ENCODE assay signal across 19 cellular contexts in genomic region chr12:34333337-34333736, GRCh38.
"Had no signal": no experiment of that assay in that cellular context is flagged by ENCODE, and none has a peak within 500 bp of the region (broad histone marks: within the 10 kb centered on the region; RNA-seq: fewer than 3 reads in every experiment).

No MANE protein-coding gene starts in this region.

- DNase-seq: activated CD4-positive, alpha-beta T cell treated with anti-CD3 and anti-CD28 coated beads for 48 hours; activated CD4-positive, alpha-beta T cell treated with anti-CD3 and anti-CD28 coated beads, Interleukin-2, amount 50 U/mL, for 4 hours; activated CD8-positive, alpha-beta memory T cell treated with anti-CD3 and anti-CD28 coated beads, Interleukin-2, amount 50 U/mL, for 48 hours; activated CD8-positive, alpha-beta T cell treated with anti-CD3 and anti-CD28 coated beads, Interleukin-2, amount 10 ng/mL, durations not matched to agents 7 days and 5 days; activated naive CD4-positive, alpha-beta T cell treated with anti-CD3 and anti-CD28 coated beads, Interleukin-2, amount 50 U/mL, for 16 hours; activated naive CD8-positive, alpha-beta T cell treated with anti-CD3 and anti-CD28 coated beads, Interleukin-2, amount 10 ng/mL, durations not matched to agents 7 days and 5 days; activated T-cell treated with anti-CD3 and anti-CD28 coated beads, Interleukin-2, amount 50 U/mL, for 1 hour; adrenal gland; anterior cingulate cortex; caudate nucleus; colonic mucosa; KG1; NCI-H1092; NCI-H1417; NCI-H2029; NCI-H226 had no signal

- ATAC-seq: activated CD4-positive, CD25-positive, alpha-beta regulatory T cell treated with anti-CD3 and anti-CD28 coated beads, Interleukin-2, amount 50 U/mL, for 24 hours; activated CD8-positive, alpha-beta T cell treated with anti-CD3 and anti-CD28 coated beads, Interleukin-2, amount 10 ng/mL, durations not matched to agents 7 days and 5 days; Right ventricle myocardium inferior had no signal

- H3K4me3 ChIP-seq: adrenal gland, breast epithelium, colonic mucosa had no signal

- H3K27ac ChIP-seq: adrenal gland, breast epithelium, colonic mucosa had no signal

- H3K9me3 ChIP-seq: adrenal gland, colonic mucosa had no signal

- H3K4me1 ChIP-seq: adrenal gland, breast epithelium, colonic mucosa had no signal

- H3K36me3 ChIP-seq: adrenal gland, breast epithelium, colonic mucosa had no signal

- H3K27me3 ChIP-seq: colonic mucosa had no signal
